27 cellular contexts compared by ENCODE assay signal in the genomic region with DNA sequence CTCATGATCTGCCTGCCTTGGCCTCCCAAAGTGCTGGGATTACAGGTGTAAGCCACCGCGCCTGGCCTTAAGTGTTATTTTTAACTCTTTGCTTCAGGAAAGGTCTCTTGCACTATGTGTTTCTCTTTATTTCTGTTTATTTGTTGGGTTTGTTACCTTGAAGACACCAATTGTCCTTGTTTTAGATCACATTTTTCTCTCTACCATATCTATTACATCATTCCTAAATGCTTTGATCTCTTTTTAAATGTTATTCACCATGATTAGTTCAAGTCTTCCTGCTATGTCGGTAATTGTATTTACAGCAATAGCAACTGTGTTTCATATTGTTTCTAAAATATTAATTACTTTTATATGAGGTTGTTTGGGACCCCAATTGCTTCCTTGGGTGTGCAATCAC.
"Had no signal": no experiment of that assay in that cellular context is flagged by ENCODE, and none has a peak within 500 bp of the region (broad histone marks: within the 10 kb centered on the region; RNA-seq: fewer than 3 reads in every experiment).

No MANE protein-coding gene starts in this region.

- ATAC-seq: stimulated activated effector memory CD8-positive, alpha-beta T cell treated with anti-CD3 and anti-CD28 coated beads, Interleukin-12 subunit alpha, Interleukin-12 subunit beta, amount 100 ng/mL, for 72 hours; stimulated activated memory B cell treated with anti-CD40 and anti-IgM and Interleukin-4, amounts not matched to agents 10 μg/mL and 1 μg/mL and 100 μg/mL, for 72 hours; stimulated activated naive B cell treated with anti-CD40 and anti-IgM and Interleukin-4, amounts not matched to agents 10 μg/mL and 1 μg/mL and 100 μg/mL, for 72 hours; stimulated activated naive CD8-positive, alpha-beta T cell treated with anti-CD3 and anti-CD28 coated beads, Interleukin-15, amount 100 ng/mL, for 72 hours; stimulated activated naive CD8-positive, alpha-beta T cell treated with anti-CD3 and anti-CD28 coated beads, Interleukin-15, Interleukin-2, amounts not matched to agents 100 U/mL and 50 U/mL, for 24 hours; upper lobe of right lung had no signal

- H3K4me1 ChIP-seq: thyroid gland had no signal

- H3K4me3 ChIP-seq: stomach, suprapubic skin, testis, thoracic aorta, thyroid gland, tibial artery, tibial nerve, transverse colon, upper lobe of left lung, upper lobe of right lung, uterus, vagina had no signal

- H3K27me3 ChIP-seq: stomach, suprapubic skin, testis, thyroid gland, tibial artery, tibial nerve, transverse colon, upper lobe of left lung, upper lobe of right lung, uterus, vagina had no signal

- H3K36me3 ChIP-seq: stomach, suprapubic skin, thoracic aorta, thyroid gland, tibial artery, tibial nerve, transverse colon, upper lobe of left lung, upper lobe of right lung, uterus, vagina had no signal

- DNase-seq: stimulated activated CD4-positive, alpha-beta T cell treated with anti-CD3 and anti-CD28 coated beads, Interleukin-2, amount 100 ng/mL, for 48 hours; stimulated activated CD4-positive, alpha-beta T cell treated with anti-CD3 and anti-CD28 coated beads, Interleukin-4, amount 100 ng/mL, for 1 hour; stimulated activated CD4-positive, alpha-beta T cell treated with anti-CD3 and anti-CD28 coated beads, Interleukin-4, amount 100 ng/mL, for 24 hours; stimulated activated CD4-positive, alpha-beta T cell treated with anti-CD3 and anti-CD28 coated beads, Interleukin-4, amount 100 ng/mL, for 4 hours; stimulated activated CD8-positive, alpha-beta memory T cell treated with anti-CD3 and anti-CD28 coated beads, Interleukin-4, amount 100 ng/mL, for 48 hours; stimulated activated naive B cell treated with anti-CD40 and anti-IgM and Interleukin-4, amounts not matched to agents 10 μg/mL and 1 μg/mL and 100 μg/mL, for 72 hours; stimulated activated naive CD4-positive, alpha-beta T cell; stimulated activated naive CD4-positive, alpha-beta T cell treated with Interleukin-2 at 50 U/mL for 16 hours; stimulated activated naive CD8-positive, alpha-beta T cell treated with anti-CD3 and anti-CD28 coated beads, Interleukin-15, amount 100 ng/mL, for 72 hours; stimulated activated naive CD8-positive, alpha-beta T cell treated with anti-CD3 and anti-CD28 coated beads, Interleukin-15, Interleukin-2, amounts not matched to agents 100 U/mL and 50 U/mL, for 24 hours; stomach; substantia nigra; testis; thyroid gland; tibial artery; transverse colon; trophoblast cell; upper lobe of left lung; upper lobe of right lung; uterus had no signal

- H3K9me3 ChIP-seq: suprapubic skin, testis, thoracic aorta, thyroid gland, upper lobe of left lung, upper lobe of right lung, uterus, vagina had no signal

- FAIRE-seq: urothelium cell line had no signal

- H3K27ac ChIP-seq: stomach, suprapubic skin, thoracic aorta, thyroid gland, tibial artery, transverse colon, upper lobe of left lung, upper lobe of right lung, uterus, vagina had no signal
